ENCODE assay signal across 8 cellular contexts in the genomic region with DNA sequence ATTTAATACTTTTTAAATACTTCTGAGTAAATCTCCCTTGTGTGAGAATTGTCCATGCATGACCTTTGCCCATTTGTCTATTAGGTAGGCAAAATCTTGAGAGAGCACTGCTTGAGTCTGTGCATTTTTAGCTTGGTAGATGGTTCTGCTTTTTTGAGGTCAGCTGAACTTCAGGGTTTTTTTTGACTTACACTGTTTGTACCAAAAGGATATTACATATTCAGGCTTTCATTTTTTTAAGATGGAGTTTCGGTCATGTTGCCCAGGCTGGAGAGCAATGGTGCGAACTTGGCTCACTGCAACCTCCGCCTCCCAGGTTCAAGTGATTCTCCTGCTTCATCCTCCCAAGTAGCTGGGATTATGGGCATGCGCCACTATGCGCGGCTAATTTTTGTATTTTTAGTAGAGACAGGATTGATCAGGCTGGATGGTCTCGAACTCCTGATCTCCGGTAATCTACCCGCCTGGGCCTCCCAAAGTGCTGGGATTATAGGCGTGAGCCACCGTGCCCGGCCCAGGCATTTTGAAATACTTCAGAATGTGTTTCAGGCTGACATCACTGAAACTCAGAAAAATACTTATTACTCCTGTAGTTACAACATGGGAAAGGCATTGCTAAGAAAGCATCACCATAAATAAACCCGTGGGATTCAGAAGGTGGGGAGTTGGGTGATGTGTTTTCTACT. TPM values are rescaled to one million over a fixed set of nuclear protein-coding genes. Genes with fewer than 3 reads are reported as not detected.
A peak's percentile ranks its signal among the peaks of the same experiment; 100 is the strongest.
DNase-seq lines count a peak whose midpoint lies in the region; FAIRE-seq and TF ChIP-seq lines count a peak whose summit lies in the region.

No MANE protein-coding gene starts in this region.

- no peak overlapping the region for H3K27ac ChIP-seq in neural progenitor cell

- peaks cover 24% of the 10 kb centered on the region for H3K4me1 Mint-ChIP-seq in neural progenitor cell

- H3K4me2 ChIP-seq in neural progenitor cell: no peak overlapping the region

- peaks cover 2% of the 10 kb centered on the region for H3K36me3 Mint-ChIP-seq in neural progenitor cell

- H3K4me1 ChIP-seq in neural progenitor cell: peaks cover 24% of the 10 kb centered on the region

- H3K27me3 ChIP-seq in neural progenitor cell: no peaks in the 10 kb centered on the region

- DNase-seq in GM18507 (ENCODE audit: extremely low spot score, insufficient read length, low read depth) (no peak), HCEC 1CT (peak; percentile 92), NB4 (ENCODE audit: low read depth) (peak; percentile 68), iris pigment epithelial cell (ENCODE audit: low read depth) (peak; percentile 93), neural progenitor cell (ENCODE audit: low spot score) (no peak), LoVo (ENCODE audit: low spot score) (no peak)
- no peak for DNase-seq in NK-92 treated with Interleukin-12 subunit alpha and Interleukin-12 subunit beta, amount 100 ng/mL, for 24 hours (lab: John Stamatoyannopoulos, UW)
- DNase-seq in effector CD4-positive, alpha-beta T cell: no peak

- H3K79me2 ChIP-seq in neural progenitor cell (ENCODE audit: low read depth): peaks cover 90% of the 10 kb centered on the region

- no peaks in the 10 kb centered on the region for H3K9me3 Mint-ChIP-seq in neural progenitor cell

- H3K9ac ChIP-seq in neural progenitor cell: no peak overlapping the region

- H2AFZ ChIP-seq in neural progenitor cell (replicated peaks): no peak overlapping the region

- no peak overlapping the region for H3K27ac Mint-ChIP-seq in neural progenitor cell

- H3K27me3 Mint-ChIP-seq in neural progenitor cell (ENCODE audit: insufficient read depth, low read depth): no peaks in the 10 kb centered on the region

- no peaks in the 10 kb centered on the region for H4K20me1 ChIP-seq in neural progenitor cell (ENCODE audit: low read depth)

- peaks cover 17% of the 10 kb centered on the region for H3F3A ChIP-seq in neural progenitor cell (ENCODE audit: low read depth)

- TF ChIP-seq CTCF in NB4 (IDR thresholded peaks at IDR 0.05; ENCODE audit: low read depth, low read length) (no peak), neural progenitor cell (IDR thresholded peaks at IDR 0.05) (no peak)

- H3K36me3 ChIP-seq in neural progenitor cell: no peaks in the 10 kb centered on the region

- H3K9me3 ChIP-seq in neural progenitor cell (ENCODE audit: low read depth): no peaks in the 10 kb centered on the region

- H3K4me3 ChIP-seq in NB4 (ENCODE audit: low read depth, low read length) (no peak overlapping the region), neural progenitor cell (no peak overlapping the region)

- peak; percentile 92 for FAIRE-seq in GM18507 (lab: Jason Lieb, UNC)

- TF ChIP-seq POLR2A in NB4 (IDR thresholded peaks at IDR 0.05; ENCODE audit: extremely low read depth, insufficient read length): no peak

- H3K4me3 Mint-ChIP-seq in neural progenitor cell: no peak overlapping the region

RNA-seq across cellular contexts. Expression of gene RASSF3, which starts 11.1 kb away (rescaled TPM):
- total RNA-seq in neural progenitor cell (ENCODE audit: low replicate concordance): 11.8 and 14.5 TPM in 2 replicates

Comparison
In these comparisons a context has a peak if more than half of its experiments do, and no peak if none do; other contexts are left out.
1. DNase-seq: peak in HCEC 1CT (single experiment), NB4 (single experiment) and iris pigment epithelial cell (single experiment); none in GM18507 (single experiment), NK-92 treated with Interleukin-12 subunit alpha and Interleukin-12 subunit beta, amount 100 ng/mL, for 24 hours (single experiment), neural progenitor cell (single experiment), effector CD4-positive, alpha-beta T cell (single experiment) and LoVo (single experiment).